1 cellular context compared by ENCODE assay signal in genomic region chr22:22047776-22048175, GRCh38.
TF ChIP-seq lines count a peak whose summit lies in the region.

No MANE protein-coding gene starts in this region.

TF ChIP-seq in K562, 482 proteins besides CTCF, POLR2A, EP300 and RAD21 (continued from another document and continues in another):
- TF ChIP-seq ZNF518B (CRISPR knock-in tag; IDR thresholded peaks at IDR 0.05): no peak
- TF ChIP-seq FOXP1 (CRISPR knock-in tag; IDR thresholded peaks at IDR 0.05): no peak
- no peak for TF ChIP-seq KLF1 (tag; IDR thresholded peaks at IDR 0.05)
- TF ChIP-seq HDGF (IDR thresholded peaks at IDR 0.05): no peak
- no peak for TF ChIP-seq RB1 (IDR thresholded peaks at IDR 0.05; ENCODE audit: low read depth)
- TF ChIP-seq RFX1 (IDR thresholded peaks at IDR 0.05): no peak
- TF ChIP-seq CEBPZ (IDR thresholded peaks at IDR 0.05; ENCODE audit: borderline replicate concordance, low read depth, low read length): no peak
- TF ChIP-seq SNRNP70 (optimal IDR thresholded peaks at IDR 0.05; ENCODE audit: low read depth, low read length): no peak
- no peak for TF ChIP-seq PATZ1 (CRISPR knock-in tag; IDR thresholded peaks at IDR 0.05; ENCODE audit: borderline replicate concordance)
- TF ChIP-seq STAT6 (CRISPR knock-in tag; IDR thresholded peaks at IDR 0.05): 0 out of 2 replicates have a peak, but pooled peaks have one; percentile 49
- TF ChIP-seq MTA2 (IDR thresholded peaks at IDR 0.05; ENCODE audit: low read depth): no peak
- TF ChIP-seq ZNF785 (CRISPR knock-in tag; IDR thresholded peaks at IDR 0.05): no peak
- no peak for TF ChIP-seq ZSCAN29 (IDR thresholded peaks at IDR 0.05)
- no peak for TF ChIP-seq ETV1 (tag; conservative IDR thresholded peaks at IDR 0.05; ENCODE audit: low read depth)
- TF ChIP-seq COPS2 (conservative IDR thresholded peaks at IDR 0.05): no peak
- TF ChIP-seq CCNT2 (IDR thresholded peaks at IDR 0.05; ENCODE audit: borderline replicate concordance, extremely low read depth, insufficient read length, low read depth, low read length): no peak
- TF ChIP-seq SPI1 (IDR thresholded peaks at IDR 0.05; ENCODE audit: borderline replicate concordance, low read depth, low read length): no peak
- no peak for TF ChIP-seq HNRNPK (IDR thresholded peaks at IDR 0.05; ENCODE audit: low read depth, low read length, poor library complexity, severe bottlenecking)
- no peak for TF ChIP-seq ZNF699 (CRISPR knock-in tag; IDR thresholded peaks at IDR 0.05; ENCODE audit: insufficient replicate concordance)
- TF ChIP-seq PRMT5 (CRISPR knock-in tag; IDR thresholded peaks at IDR 0.05): 0 out of 2 replicates have a peak, but pooled peaks have one; percentile 1
- no peak for TF ChIP-seq JUNB (CRISPR knock-in tag; conservative IDR thresholded peaks at IDR 0.05)
- TF ChIP-seq HMGN3 (IDR thresholded peaks at IDR 0.05; ENCODE audit: borderline replicate concordance, extremely low read depth, insufficient read length, low read depth, low read length): no peak
- TF ChIP-seq NFATC3 (IDR thresholded peaks at IDR 0.05): no peak
- TF ChIP-seq ZNF436 (CRISPR knock-in tag; IDR thresholded peaks at IDR 0.05): no peak
- no peak for TF ChIP-seq NFIX (CRISPR knock-in tag; IDR thresholded peaks at IDR 0.05; ENCODE audit: low read depth)
- TF ChIP-seq ATF4 (CRISPR knock-in tag; IDR thresholded peaks at IDR 0.05): no peak
- TF ChIP-seq ZNF639 (CRISPR knock-in tag; conservative IDR thresholded peaks at IDR 0.05 in 1 of 2, IDR thresholded peaks at IDR 0.05 in 1 of 2): no peak; a peak in 1 of 4 replicates
- no peak for TF ChIP-seq NFE2 (IDR thresholded peaks at IDR 0.05; ENCODE audit: low read depth)
- TF ChIP-seq SP2 (IDR thresholded peaks at IDR 0.05; ENCODE audit: extremely low read depth, low read depth, low read length, poor library complexity, severe bottlenecking): no peak
- TF ChIP-seq ARNT (IDR thresholded peaks at IDR 0.05): no peak
- no peak for TF ChIP-seq CBFA2T3 (IDR thresholded peaks at IDR 0.05)
- TF ChIP-seq CHD7 (IDR thresholded peaks at IDR 0.05; ENCODE audit: low read depth, low read length): no peak
- no peak for TF ChIP-seq ZNF77 (CRISPR knock-in tag; IDR thresholded peaks at IDR 0.05)
- TF ChIP-seq MECOM (CRISPR knock-in tag; IDR thresholded peaks at IDR 0.05): no peak
